Comparison of ENCODE assay signal across 16 cellular contexts in genomic region chr6:156955494-156956183, GRCh38.
DNase-seq lines count a peak whose midpoint lies in the region; ATAC-seq, FAIRE-seq and TF ChIP-seq lines count a peak whose summit lies in the region.
"Had no signal": no experiment of that assay in that cellular context is flagged by ENCODE, and none has a peak within 500 bp of the region (broad histone marks: within the 10 kb centered on the region; RNA-seq: fewer than 3 reads in every experiment).

No MANE protein-coding gene starts in this region.

- ATAC-seq in effector memory CD8-positive, alpha-beta T cell (replicated peaks) = no peak
- ATAC-seq in lower lobe of right lung (peak; percentile 59), HG02588 (IDR thresholded peaks at IDR 0.05; ENCODE audit: unreplicated experiment) (no peak)
- ATAC-seq: GM12878 had no signal

- H3K4me3 Mint-ChIP-seq in effector memory CD8-positive, alpha-beta T cell = no peak overlapping the region
- H3K4me3 Mint-ChIP-seq: activated naive CD4-positive, alpha-beta T cell treated with anti-CD3 and anti-CD28 coated beads, Interleukin-2, amount 50 U/mL, for 24 hours had no signal

- H3K4me1 Mint-ChIP-seq in effector memory CD8-positive, alpha-beta T cell (ENCODE audit: low read depth in 2 of 2) = peaks cover 43 to 65% of the 10 kb centered on the region in 2 donors

- intact Hi-C loops in lower lobe of right lung (cut with DNase I) = no loop called here

- peaks cover 2% of the 10 kb centered on the region for H3K36me3 Mint-ChIP-seq in effector memory CD8-positive, alpha-beta T cell (ENCODE audit: insufficient read depth)

- H3K4me3 ChIP-seq in NB4 (ENCODE audit: low read depth, low read length) (no peak overlapping the region), lower lobe of right lung (no peak overlapping the region), stomach smooth muscle (ENCODE audit: low read length in 2 of 2) (peak overlapping the region in 1 of 2 donors; percentile 7)
- H3K4me3 ChIP-seq: GM12878, testis had no signal

- H3K9me3 ChIP-seq in lower lobe of right lung (no peaks in the 10 kb centered on the region), stomach smooth muscle (ENCODE audit: control insufficient read depth in 2 of 2, low read length in 2 of 2) (no peaks in the 10 kb centered on the region)
- H3K9me3 ChIP-seq: testis had no signal

- TF ChIP-seq CTCF in NB4 (IDR thresholded peaks at IDR 0.05; ENCODE audit: low read depth, low read length) (no peak), lower lobe of right lung (IDR thresholded peaks at IDR 0.05) (no peak)

- peak; percentile 30 for DNase-seq in NB4 (ENCODE audit: low read depth)
- no peak for DNase-seq in effector memory CD8-positive, alpha-beta T cell
- DNase-seq in lower lobe of right lung = no peak
- DNase-seq in activated CD4-positive, alpha-beta T cell treated with anti-CD3 and anti-CD28 coated beads for 4 hours = no peak
- DNase-seq in activated CD4-positive, alpha-beta T cell treated with anti-CD3 and anti-CD28 coated beads, Interleukin-2, amount 50 U/mL, for 48 hours = no peak
- DNase-seq in H54 (ENCODE audit: insufficient read length, low spot score) = no peak
- DNase-seq: activated CD4-positive, CD25-positive, alpha-beta regulatory T cell treated with anti-CD3 and anti-CD28 coated beads, Interleukin-2, amount 50 U/mL, for 72 hours; SHP77 treated with DMSO at 0.1 percent for 48 hours; stimulated activated CD4-positive, alpha-beta T cell treated with anti-CD3 and anti-CD28 coated beads, Interleukin-4, amount 100 ng/mL, for 1 hour; testis had no signal

- H3K27me3 Mint-ChIP-seq in effector memory CD8-positive, alpha-beta T cell = no peaks in the 10 kb centered on the region
- H3K27me3 Mint-ChIP-seq: activated naive CD4-positive, alpha-beta T cell treated with anti-CD3 and anti-CD28 coated beads, Interleukin-2, amount 50 U/mL, for 24 hours had no signal

- FAIRE-seq in H54 (lab: Jason Lieb, UNC) = no peak
- FAIRE-seq: D721Med, GM12878, HTR-8/SVneo had no signal

- no peak for TF ChIP-seq POLR2A in NB4 (IDR thresholded peaks at IDR 0.05; ENCODE audit: extremely low read depth, insufficient read length)
- TF ChIP-seq POLR2A in H54 (IDR thresholded peaks at IDR 0.05; ENCODE audit: low read depth, low read length) = no peak

- H3K27ac ChIP-seq in lower lobe of right lung = no peak overlapping the region
- peak overlapping the region; percentile 58 for H3K27ac ChIP-seq in stomach smooth muscle (ENCODE audit: low read length)
- H3K27ac ChIP-seq: testis had no signal

- H3K27me3 ChIP-seq in lower lobe of right lung (ENCODE audit: low read depth) = no peaks in the 10 kb centered on the region
- no peaks in the 10 kb centered on the region for H3K27me3 ChIP-seq in stomach smooth muscle (ENCODE audit: control insufficient read depth in 1 of 2, insufficient read depth in 2 of 2, low read length in 2 of 2)
- H3K27me3 ChIP-seq: testis had no signal

- H3K27ac Mint-ChIP-seq in effector memory CD8-positive, alpha-beta T cell = peak overlapping the region; percentile 7 to 32
- H3K27ac Mint-ChIP-seq: activated naive CD4-positive, alpha-beta T cell treated with anti-CD3 and anti-CD28 coated beads, Interleukin-2, amount 50 U/mL, for 24 hours had no signal

- H3K4me1 ChIP-seq in lower lobe of right lung (peaks cover 40% of the 10 kb centered on the region), stomach smooth muscle (ENCODE audit: control insufficient read depth, insufficient read depth, low read length) (peaks cover 35% of the 10 kb centered on the region)

- H3K9me3 Mint-ChIP-seq in effector memory CD8-positive, alpha-beta T cell = no peaks in the 10 kb centered on the region
- H3K9me3 Mint-ChIP-seq: activated naive CD4-positive, alpha-beta T cell treated with anti-CD3 and anti-CD28 coated beads, Interleukin-2, amount 50 U/mL, for 24 hours had no signal

- H3K36me3 ChIP-seq in lower lobe of right lung (no peaks in the 10 kb centered on the region), stomach smooth muscle (ENCODE audit: control insufficient read depth in 2 of 2, insufficient read depth in 2 of 2, low read length in 2 of 2) (no peaks in the 10 kb centered on the region)

- no peak overlapping the region for H3K9ac ChIP-seq in stomach smooth muscle (ENCODE audit: low read length in 2 of 2)

Comparison
In these comparisons a context has a peak if more than half of its experiments do, and no peak if none do; other contexts are left out.
1. ATAC-seq: peak in lower lobe of right lung (2 of 2); none in effector memory CD8-positive, alpha-beta T cell (single experiment) and HG02588 (single experiment).